8 cellular contexts compared by ENCODE assay signal in genomic region chr18:24138884-24139616, GRCh38. TPM values are rescaled to one million over a fixed set of nuclear protein-coding genes. Genes with fewer than 3 reads are reported as not detected.
A peak's percentile ranks its signal among the peaks of the same experiment; 100 is the strongest.
DNase-seq lines count a peak whose midpoint lies in the region; ATAC-seq and TF ChIP-seq lines count a peak whose summit lies in the region.

Gene CABYR (plus strand): TSS chr18:24139062. CDS start chr18:24143115, 4,053 bp downstream.

- H3K4me3 ChIP-seq in GM12865 (ENCODE audit: low read depth, low read length) (peak within 1 kb of the TSS; percentile 32), MM.1S (ENCODE audit: low read length) (no peak within 1 kb of the TSS)

- H3K27ac ChIP-seq in MM.1S (ENCODE audit: low read length), result no peak within 1 kb of the TSS

- H3K27me3 ChIP-seq in MM.1S (replicated peaks; ENCODE audit: insufficient read depth, low read length), result no peaks in the 10 kb centered on the region

- no peaks in the 10 kb centered on the region for H3K9me3 ChIP-seq in MM.1S (replicated peaks; ENCODE audit: insufficient read depth, low read length)

- H3K9ac ChIP-seq in MM.1S (ENCODE audit: low read length), result no peak within 1 kb of the TSS

- ATAC-seq in HG02610 (IDR thresholded peaks at IDR 0.05; ENCODE audit: unreplicated experiment) (peak; percentile 88), left lobe of liver (peak; percentile 79)

- no peaks in the 10 kb centered on the region for H3F3A ChIP-seq in MM.1S (ENCODE audit: insufficient read depth, low read length)

- no peaks in the 10 kb centered on the region for H3K36me3 ChIP-seq in MM.1S (replicated peaks; ENCODE audit: insufficient read depth, low read length)

- H3K9me2 ChIP-seq in MM.1S (replicated peaks; ENCODE audit: insufficient read depth, low read length), result no peaks in the 10 kb centered on the region

- DNase-seq in GM12865 (ENCODE audit: low read depth) (peak; percentile 65), NCI-H2107 treated with DMSO at 0.1 percent for 48 hours (lab: John Stamatoyannopoulos, UW; ENCODE audit: unreplicated experiment) (peak; percentile 53), dermis blood vessel endothelial cell (peak; percentile 83), left lobe of liver (ENCODE audit: low spot score) (peak; percentile 65), MM.1S (no peak)
- DNase-seq in activated CD4-positive, alpha-beta T cell treated with anti-CD3 and anti-CD28 coated beads, Interleukin-2, amount 50 U/mL, for 4 hours, result peak; percentile 61 to 72
- DNase-seq in stimulated activated CD4-positive, alpha-beta T cell treated with anti-CD3 and anti-CD28 coated beads, Interleukin-1b, Interleukin-23, amount 100 ng/mL, for 4 hours (ENCODE audit: low read depth in 2 of 2), result peak; percentile 56 to 62

- no peak within 1 kb of the TSS for H3K4me2 ChIP-seq in MM.1S (ENCODE audit: low read depth, low read length)

- TF ChIP-seq CTCF in GM12865 (IDR thresholded peaks at IDR 0.05; ENCODE audit: insufficient read depth, low read depth, low read length, missing control alignments), result no peak
- no peak for TF ChIP-seq CTCF in MM.1S (IDR thresholded peaks at IDR 0.05; ENCODE audit: low read length)

- H3K4me1 ChIP-seq in MM.1S (ENCODE audit: low read length), result no peaks in the 10 kb centered on the region

- H2AFZ ChIP-seq in MM.1S (ENCODE audit: low read length), result no peak within 1 kb of the TSS

- no peaks in the 10 kb centered on the region for H4K20me1 ChIP-seq in MM.1S (ENCODE audit: insufficient read depth, low read length)

- H3K79me2 ChIP-seq in MM.1S (ENCODE audit: low read length), result no peaks in the 10 kb centered on the region

RNA-seq across cellular contexts. Expression of gene CABYR, which starts in this region (rescaled TPM):
- 1.0 and 3.1 TPM in 2 replicates for total RNA-seq in dermis blood vessel endothelial cell
- total RNA-seq in left lobe of liver, result not detected

Comparison
In these comparisons a context has a peak if more than half of its experiments do, and no peak if none do; other contexts are left out.
1. Peak in DNase-seq and ATAC-seq in left lobe of liver; RNA of the gene not detected or under 1 TPM.